ENCODE assay signal across 15 cellular contexts in the genomic region with DNA sequence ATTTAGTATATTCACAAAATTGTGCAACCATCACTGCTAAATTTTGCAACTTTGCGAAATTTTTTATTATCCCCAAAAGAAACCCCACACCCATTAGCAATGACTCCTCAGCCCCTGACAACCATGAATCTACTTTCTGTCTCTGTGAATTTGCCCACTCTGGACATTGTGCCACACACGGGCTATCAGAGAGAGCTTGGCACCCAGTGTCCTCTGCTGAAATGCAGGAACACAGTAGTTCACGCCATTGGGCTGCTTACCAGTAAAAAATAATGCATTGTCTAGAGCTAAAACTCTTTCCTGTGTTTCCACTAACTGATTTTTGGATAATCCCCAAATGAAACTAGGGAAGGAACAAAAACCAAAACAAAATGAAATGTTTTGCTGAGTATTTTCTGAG. TPM values are rescaled to one million over a fixed set of nuclear protein-coding genes. Genes with fewer than 3 reads are reported as not detected.
DNase-seq lines count a peak whose midpoint lies in the region; ATAC-seq and TF ChIP-seq lines count a peak whose summit lies in the region.
"Had no signal": no experiment of that assay in that cellular context is flagged by ENCODE, and none has a peak within 500 bp of the region (broad histone marks: within the 10 kb centered on the region; RNA-seq: fewer than 3 reads in every experiment).

No MANE protein-coding gene starts in this region.

- DNase-seq in activated effector memory CD4-positive, alpha-beta T cell treated with anti-CD3 and anti-CD28 coated beads, Interleukin-2, amount 50 U/mL, for 16 hours = peak; percentile 24
- no peak for DNase-seq in activated effector memory CD4-positive, alpha-beta T cell treated with Interleukin-2 at 50 U/mL for 16 hours
- no peak for DNase-seq in Caco-2
- DNase-seq in endodermal cell = peak; percentile 30
- DNase-seq in sciatic nerve (ENCODE audit: low spot score) = peak; percentile 2
- no peak for DNase-seq in PC-9
- DNase-seq in posterior vena cava (ENCODE audit: low spot score) = no peak
- DNase-seq: C1 segment of cervical spinal cord; CD4-positive, alpha-beta T cell; DMS79; GM23248 had no signal

- 89 to 94% methylated on average over 2 to 3 of the region's 3 CpGs for WGBS in endodermal cell (ENCODE audit: insufficient coverage in 1 of 2, insufficient read length in 1 of 2), 2 experiments

- BruUV-seq in Caco-2 (replicated peaks; lab: Mats Ljungman, UMichigan) (no TSS peak), PC-9 (replicated peaks; lab: Mats Ljungman, UMichigan) (no TSS peak)

- H3K36me3 Mint-ChIP-seq in Caco-2 (ENCODE audit: insufficient read depth, unreplicated experiment) = no peaks in the 10 kb centered on the region
- H3K36me3 Mint-ChIP-seq in endodermal cell (ENCODE audit: low read depth) = peaks cover 11% of the 10 kb centered on the region

- H3K27ac ChIP-seq in endodermal cell (ENCODE audit: low read depth, low read length) (no peak overlapping the region), PC-9 (no peak overlapping the region)
- H3K27ac ChIP-seq: GM23248 had no signal

- intact Hi-C loops in Caco-2 (cut with micrococcal nuclease; ENCODE audit: unreplicated experiment) = loop anchor here (2.0 kb wide), 2 partner anchors 101 to 183 kb away; no protein-coding TSS in a partner anchor
- intact Hi-C loops in sciatic nerve (cut with DNase I) = no loop called here
- intact Hi-C loops in PC-9 (cut with micrococcal nuclease; ENCODE audit: unreplicated experiment) = loop anchor here (2.0 kb wide), 1 partner anchor 183 kb away; no protein-coding TSS in a partner anchor
- intact Hi-C loops in posterior vena cava (cut with DNase I) = no loop called here

- TF ChIP-seq CTCF in Caco-2 (IDR thresholded peaks at IDR 0.05; ENCODE audit: insufficient read depth in 1 of 2, low read depth in 1 of 2, low read length in 1 of 2, severe bottlenecking in 1 of 2, unreplicated experiment in 1 of 2) (no peak), endodermal cell (conservative IDR thresholded peaks at IDR 0.05) (no peak), PC-9 (conservative IDR thresholded peaks at IDR 0.05) (no peak)

- no peak for ATAC-seq in sciatic nerve
- ATAC-seq: GM12878, HCT116 had no signal

- H2AFZ ChIP-seq in PC-9 = no peak overlapping the region
- H2AFZ ChIP-seq: GM23248 had no signal

- H3K4me3 Mint-ChIP-seq in Caco-2 (ENCODE audit: unreplicated experiment) (no peak overlapping the region), endodermal cell (no peak overlapping the region)
- H3K4me3 Mint-ChIP-seq: B cell; CD4-positive, alpha-beta T cell had no signal

- POLR2A ChIA-PET in Caco-2 (lab: Charles Lee) (no interaction called here), PC-9 (lab: Charles Lee; ENCODE audit: unreplicated experiment) (no interaction called here)

- H3K27ac Mint-ChIP-seq in Caco-2 (ENCODE audit: unreplicated experiment) (peak overlapping the region; percentile 24), endodermal cell (no peak overlapping the region)
- H3K27ac Mint-ChIP-seq: B cell; CD4-positive, alpha-beta T cell had no signal

- peaks cover 9% of the 10 kb centered on the region; the same call in 1 of the 2 replicates for H3K4me1 ChIP-seq in Caco-2
- peaks cover 5% of the 10 kb centered on the region for H3K4me1 ChIP-seq in endodermal cell (ENCODE audit: control insufficient read depth, insufficient read depth, low read length)
- H3K4me1 ChIP-seq in PC-9 (replicated peaks; ENCODE audit: insufficient read depth) = no peaks in the 10 kb centered on the region

- H3K9me3 Mint-ChIP-seq in Caco-2 (ENCODE audit: unreplicated experiment) (peaks cover 25% of the 10 kb centered on the region), endodermal cell (peaks cover 44% of the 10 kb centered on the region)

- H3K36me3 ChIP-seq in Caco-2 (ENCODE audit: control insufficient read depth, insufficient read depth, low read length) (no peaks in the 10 kb centered on the region), endodermal cell (ENCODE audit: control insufficient read depth, insufficient read depth, low read length) (no peaks in the 10 kb centered on the region), PC-9 (ENCODE audit: low read depth) (no peaks in the 10 kb centered on the region)

- no peaks in the 10 kb centered on the region for H3K9me3 ChIP-seq in Caco-2
- peaks cover 45% of the 10 kb centered on the region for H3K9me3 ChIP-seq in endodermal cell (ENCODE audit: control insufficient read depth, low read length)
- H3K9me3 ChIP-seq in PC-9 (ENCODE audit: insufficient read depth, low read depth) = no peaks in the 10 kb centered on the region

- H3K4me3 ChIP-seq in Caco-2 (ENCODE audit: low read depth, low read length) = no peak overlapping the region
- H3K4me3 ChIP-seq in endodermal cell (ENCODE audit: low read length) = peak overlapping the region; percentile 61
- H3K4me3 ChIP-seq in PC-9 = no peak overlapping the region
- H3K4me3 ChIP-seq: GM12878, GM23248 had no signal

- no peaks in the 10 kb centered on the region for H3K27me3 ChIP-seq in Caco-2 (replicated peaks; ENCODE audit: control insufficient read depth, insufficient read depth, low read length)
- no peaks in the 10 kb centered on the region for H3K27me3 ChIP-seq in endodermal cell (ENCODE audit: control insufficient read depth, insufficient read depth, low read length, poor library complexity, severe bottlenecking)
- peaks cover 63% of the 10 kb centered on the region for H3K27me3 ChIP-seq in PC-9 (ENCODE audit: insufficient read depth, low read depth)

- H3K79me2 ChIP-seq in PC-9 (ENCODE audit: low read depth) = no peaks in the 10 kb centered on the region

- CTCF ChIA-PET in Caco-2 (lab: Charles Lee) (interaction anchor here (0.6 to 3.2 kb wide), 11 partner anchors 11 to 930 kb away, joined by 3 to 63 read pairs (median 4); a partner anchor contains a TSS), PC-9 (lab: Charles Lee) (no interaction called here)

- no peaks in the 10 kb centered on the region for H3F3A ChIP-seq in PC-9 (ENCODE audit: insufficient read depth, low read depth)

- H3K4me2 ChIP-seq in PC-9 = no peak overlapping the region

- no peaks in the 10 kb centered on the region for H4K20me1 ChIP-seq in PC-9 (ENCODE audit: insufficient read depth)

- no peaks in the 10 kb centered on the region for H3K27me3 Mint-ChIP-seq in Caco-2 (ENCODE audit: insufficient read depth, unreplicated experiment)
- H3K27me3 Mint-ChIP-seq in endodermal cell (ENCODE audit: insufficient read depth) = peaks cover 11% of the 10 kb centered on the region
- H3K27me3 Mint-ChIP-seq: CD4-positive, alpha-beta T cell had no signal

- no peak overlapping the region for H3K9ac ChIP-seq in endodermal cell (ENCODE audit: extremely low read depth, low read length, poor library complexity, severe bottlenecking)
- H3K9ac ChIP-seq: GM23248 had no signal

- H3K4me1 Mint-ChIP-seq in Caco-2 (ENCODE audit: low read depth, unreplicated experiment) (peaks cover 11% of the 10 kb centered on the region), endodermal cell (peaks cover 3% of the 10 kb centered on the region)
- H3K4me1 Mint-ChIP-seq: B cell had no signal

- H3K9me2 ChIP-seq in PC-9 (ENCODE audit: insufficient read depth) = no peaks in the 10 kb centered on the region

RNA-seq across cellular contexts. Expression of a gene that starts 60.0 kb away (rescaled TPM):
- total RNA-seq in Caco-2 (2022) = not detected in 2 replicates
- total RNA-seq in endodermal cell = 1 to 10 TPM; 2.1 to 3.3 TPM
- 1.3 TPM for polyA plus RNA-seq in endodermal cell (2013, experiment 1 of 2)
- 1.1 TPM for polyA plus RNA-seq in endodermal cell (2013, experiment 2 of 2)
- total RNA-seq in sciatic nerve = 4.3 TPM
- total RNA-seq in PC-9 (2021) = not detected in 2 replicates
- 1 to 10 TPM; 6.9 to 8.2 TPM for total RNA-seq in posterior vena cava
- total RNA-seq: B cell, G401, GM23248 had no signal
- polyA plus RNA-seq: GM23248 had no signal

Comparison
In these comparisons a context has a peak if more than half of its experiments do, and no peak if none do; other contexts are left out.
1. DNase-seq: peak in activated effector memory CD4-positive, alpha-beta T cell treated with anti-CD3 and anti-CD28 coated beads, Interleukin-2, amount 50 U/mL, for 16 hours (single experiment), endodermal cell (single experiment) and sciatic nerve (single experiment); none in activated effector memory CD4-positive, alpha-beta T cell treated with Interleukin-2 at 50 U/mL for 16 hours (single experiment), Caco-2 (0 of 2), PC-9 (0 of 2) and posterior vena cava (single experiment).
2. intact Hi-C loops: an anchor here in Caco-2 (2.0 kb wide) and PC-9 (2.0 kb wide); none called in sciatic nerve and posterior vena cava.